13 cellular contexts compared by ENCODE assay signal in genomic region chr7:82050792-82051191, GRCh38.
DNase-seq lines count a peak whose midpoint lies in the region; ATAC-seq and TF ChIP-seq lines count a peak whose summit lies in the region.
"Had no signal": no experiment of that assay in that cellular context is flagged by ENCODE, and none has a peak within 500 bp of the region (broad histone marks: within the 10 kb centered on the region; RNA-seq: fewer than 3 reads in every experiment).

No MANE protein-coding gene starts in this region.

- H3K27me3 ChIP-seq in SJSA1 (replicated peaks) (no peaks in the 10 kb centered on the region), sigmoid colon (no peaks in the 10 kb centered on the region)

- no peaks in the 10 kb centered on the region for H3K9me3 Mint-ChIP-seq in activated T-helper 17 cell treated with anti-CD3 and anti-CD28 coated beads, Interleukin-2, amount 50 U/mL, for 72 hours

- H3K36me3 ChIP-seq in SJSA1 (no peaks in the 10 kb centered on the region), sigmoid colon (no peaks in the 10 kb centered on the region)

- H3K27ac ChIP-seq in SJSA1 (peak overlapping the region; percentile 59), sigmoid colon (peak overlapping the region; percentile 12 to 78 (median 71))

- H3K27ac Mint-ChIP-seq in activated T-helper 17 cell treated with anti-CD3 and anti-CD28 coated beads, Interleukin-2, amount 50 U/mL, for 72 hours, result no peak overlapping the region

- no peaks in the 10 kb centered on the region for H3K36me3 Mint-ChIP-seq in activated T-helper 17 cell treated with anti-CD3 and anti-CD28 coated beads, Interleukin-2, amount 50 U/mL, for 72 hours (ENCODE audit: low read depth)

- H3K4me3 ChIP-seq in SJSA1, result no peak overlapping the region
- no peak overlapping the region for H3K4me3 ChIP-seq in fibroblast of villous mesenchyme (ENCODE audit: low read depth, low read length)
- no peak overlapping the region for H3K4me3 ChIP-seq in sigmoid colon
- H3K4me3 ChIP-seq: K562 had no signal

- H3K9me3 ChIP-seq in SJSA1 (replicated peaks) (no peaks in the 10 kb centered on the region), sigmoid colon (no peaks in the 10 kb centered on the region)

- no peak for TF ChIP-seq POLR2A in sigmoid colon (IDR thresholded peaks at IDR 0.05)

- H3K4me1 Mint-ChIP-seq in activated T-helper 17 cell treated with anti-CD3 and anti-CD28 coated beads, Interleukin-2, amount 50 U/mL, for 72 hours, result no peaks in the 10 kb centered on the region

- intact Hi-C loops in sigmoid colon (cut with DNase I), result loop anchor here (5.0 kb wide), 1 partner anchor 267 kb away; no protein-coding TSS in a partner anchor

- TF ChIP-seq EP300 in sigmoid colon (IDR thresholded peaks at IDR 0.05), result peak in 2 of 4 donors; percentile 21 to 53

- ATAC-seq in HG03520 (IDR thresholded peaks at IDR 0.05; ENCODE audit: unreplicated experiment), result no peak
- ATAC-seq in activated T-helper 17 cell treated with anti-CD3 and anti-CD28 coated beads, Interleukin-2, amount 50 U/mL, for 72 hours (replicated peaks), result no peak
- ATAC-seq: activated CD4-positive, CD25-positive, alpha-beta regulatory T cell treated with anti-CD3 and anti-CD28 coated beads, Interleukin-2, amount 50 U/mL, for 24 hours; K562 had no signal

- no peak overlapping the region for H3K4me3 Mint-ChIP-seq in activated T-helper 17 cell treated with anti-CD3 and anti-CD28 coated beads, Interleukin-2, amount 50 U/mL, for 72 hours

- DNase-seq in HCEC 1CT (peak; percentile 85), SJSA1 (ENCODE audit: low read depth in 1 of 2, low spot score in 2 of 2) (peak in 1 of 2 experiments; percentile 20), fibroblast of villous mesenchyme (ENCODE audit: low read depth) (peak; percentile 96), sigmoid colon (no peak), NOMO-1 (lab: John Stamatoyannopoulos, UW; ENCODE audit: unreplicated experiment in 2 of 2) (no peak), NCI-H1436 (lab: John Stamatoyannopoulos, UW) (no peak)
- DNase-seq: activated effector memory CD4-positive, alpha-beta T cell treated with Interleukin-2 at 50 U/mL for 16 hours; cortex of kidney; DND-41 had no signal

- no peak for TF ChIP-seq CTCF in fibroblast of villous mesenchyme (IDR thresholded peaks at IDR 0.05; ENCODE audit: insufficient read depth, low read depth, low read length)
- no peak for TF ChIP-seq CTCF in sigmoid colon (IDR thresholded peaks at IDR 0.05)

- peaks cover 29% of the 10 kb centered on the region for H3K4me1 ChIP-seq in SJSA1 (replicated peaks)
- H3K4me1 ChIP-seq in sigmoid colon, result peaks cover 0 to 57% (median 47%) of the 10 kb centered on the region in 4 donors

- WGBS in sigmoid colon, 2 donors, result 31 to 65% methylated on average over 4 of the region's 4 CpGs

- H3K27me3 Mint-ChIP-seq in activated T-helper 17 cell treated with anti-CD3 and anti-CD28 coated beads, Interleukin-2, amount 50 U/mL, for 72 hours, result no peaks in the 10 kb centered on the region

Comparison
In these comparisons a context has a peak if more than half of its experiments do, and no peak if none do; other contexts are left out.
1. DNase-seq: peak in HCEC 1CT (single experiment) and fibroblast of villous mesenchyme (single experiment); none in sigmoid colon (single experiment), NOMO-1 (0 of 2) and NCI-H1436 (single experiment).